In the genomic region with DNA sequence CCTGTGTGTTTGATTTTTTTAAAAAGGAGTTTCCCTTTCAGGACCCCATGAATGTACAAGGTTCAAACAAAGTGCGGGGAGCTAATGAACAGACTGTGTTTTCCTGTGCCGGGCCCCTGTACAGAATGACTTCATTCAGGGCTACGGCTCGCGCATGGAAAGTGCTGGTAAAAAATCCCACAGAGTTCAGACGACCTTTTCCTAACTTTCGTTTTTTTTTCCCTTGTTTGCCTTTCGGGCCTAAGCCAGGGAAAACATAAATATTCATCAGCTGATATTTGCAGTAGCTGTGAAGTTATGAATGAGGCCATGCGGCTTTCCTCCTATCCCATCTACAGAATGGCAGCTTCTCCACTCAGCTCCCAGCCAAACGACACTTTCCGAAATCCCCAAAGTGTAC, we compare ENCODE assay signal across 15 cellular contexts.
"Had no signal": no experiment of that assay in that cellular context is flagged by ENCODE, and none has a peak within 500 bp of the region (broad histone marks: within the 10 kb centered on the region; RNA-seq: fewer than 3 reads in every experiment).

No MANE protein-coding gene starts in this region.

- H3K4me1 Mint-ChIP-seq: activated CD4-positive, alpha-beta memory T cell treated with anti-CD3 and anti-CD28 coated beads, Interleukin-2, amount 10 ng/mL, durations not matched to agents 7 days and 5 days; endodermal cell; memory B cell; stimulated activated naive B cell treated with anti-CD40 and anti-IgM and Interleukin-4, amounts not matched to agents 10 μg/mL and 1 μg/mL and 100 μg/mL, for 72 hours had no signal

- H3K36me3 ChIP-seq: ascending aorta, SJCRH30, transverse colon had no signal

- H3K9me3 ChIP-seq: ascending aorta, SJCRH30, transverse colon had no signal

- H3K4me3 ChIP-seq: SJCRH30, transverse colon had no signal

- H2AFZ ChIP-seq: parathyroid adenoma had no signal

- DNase-seq: activated CD4-positive, alpha-beta memory T cell treated with anti-CD3 and anti-CD28 coated beads, Interleukin-2, amount 10 ng/mL, durations not matched to agents 7 days and 5 days; activated CD4-positive, alpha-beta T cell treated with anti-CD3 and anti-CD28 coated beads for 1 hour; activated T-cell treated with anti-CD3 and anti-CD28 coated beads, Interleukin-2, amount 50 U/mL, for 48 hours; caudate nucleus; endodermal cell; foreskin fibroblast; left cardiac atrium; retina; SJCRH30; stimulated activated naive B cell treated with anti-CD40 and anti-IgM and Interleukin-4, amounts not matched to agents 10 μg/mL and 1 μg/mL and 100 μg/mL, for 72 hours; transverse colon had no signal

- H3K27me3 ChIP-seq: ascending aorta, SJCRH30, transverse colon had no signal

- H3K9ac ChIP-seq: parathyroid adenoma had no signal

- H3K4me1 ChIP-seq: ascending aorta, parathyroid adenoma, SJCRH30, transverse colon had no signal

- H3K9me3 Mint-ChIP-seq: activated CD4-positive, alpha-beta memory T cell treated with anti-CD3 and anti-CD28 coated beads, Interleukin-2, amount 10 ng/mL, durations not matched to agents 7 days and 5 days; endodermal cell; memory B cell; stimulated activated naive B cell treated with anti-CD40 and anti-IgM and Interleukin-4, amounts not matched to agents 10 μg/mL and 1 μg/mL and 100 μg/mL, for 72 hours had no signal

- H3K27me3 Mint-ChIP-seq: memory B cell had no signal

- ATAC-seq: esophagus mucosa; stimulated activated naive B cell treated with anti-CD40 and anti-IgM and Interleukin-4, amounts not matched to agents 10 μg/mL and 1 μg/mL and 100 μg/mL, for 72 hours had no signal

- H3K79me2 ChIP-seq: parathyroid adenoma had no signal

- H3K27ac Mint-ChIP-seq: activated CD4-positive, alpha-beta memory T cell treated with anti-CD3 and anti-CD28 coated beads, Interleukin-2, amount 10 ng/mL, durations not matched to agents 7 days and 5 days; endodermal cell; memory B cell; stimulated activated naive B cell treated with anti-CD40 and anti-IgM and Interleukin-4, amounts not matched to agents 10 μg/mL and 1 μg/mL and 100 μg/mL, for 72 hours had no signal

- H3K36me3 Mint-ChIP-seq: memory B cell; stimulated activated naive B cell treated with anti-CD40 and anti-IgM and Interleukin-4, amounts not matched to agents 10 μg/mL and 1 μg/mL and 100 μg/mL, for 72 hours had no signal

- H3K27ac ChIP-seq: ascending aorta, parathyroid adenoma, SJCRH30, transverse colon had no signal

- H3K4me3 Mint-ChIP-seq: activated CD4-positive, alpha-beta memory T cell treated with anti-CD3 and anti-CD28 coated beads, Interleukin-2, amount 10 ng/mL, durations not matched to agents 7 days and 5 days; endodermal cell; memory B cell; stimulated activated naive B cell treated with anti-CD40 and anti-IgM and Interleukin-4, amounts not matched to agents 10 μg/mL and 1 μg/mL and 100 μg/mL, for 72 hours had no signal
